In the genomic region with DNA sequence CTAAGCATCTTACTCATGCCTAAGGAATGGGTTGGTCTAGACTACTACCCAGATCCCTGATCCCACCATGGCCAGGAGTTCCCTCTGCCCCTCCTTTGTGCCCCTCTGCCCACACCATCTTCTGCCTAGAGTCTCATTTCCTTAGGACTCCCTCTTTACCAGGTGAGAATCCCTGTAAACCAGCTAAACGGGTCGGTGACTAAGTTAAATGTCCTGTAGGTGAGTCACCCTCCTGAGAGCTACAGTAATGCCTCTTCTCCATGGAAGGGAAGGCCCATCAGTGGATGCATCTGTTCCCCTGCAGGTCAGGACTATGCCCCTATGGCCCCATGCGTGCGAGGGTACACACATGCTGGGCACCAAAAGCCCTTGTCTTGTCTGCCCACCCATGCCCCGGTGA, we compare ENCODE assay signal across 1 cellular context.
A peak's percentile ranks its signal among the peaks of the same experiment; 100 is the strongest.
TF ChIP-seq lines count a peak whose summit lies in the region.

No MANE protein-coding gene starts in this region.

TF ChIP-seq in HCT116, 20 proteins besides CTCF, POLR2A, EP300 and RAD21 (continued from another document):
- no peak for TF ChIP-seq ZNF274 (IDR thresholded peaks at IDR 0.05; ENCODE audit: low read depth, low read length)
- TF ChIP-seq CBX3 (IDR thresholded peaks at IDR 0.05; ENCODE audit: low read depth), result peak; percentile 87
- TF ChIP-seq EGR1 (IDR thresholded peaks at IDR 0.05; ENCODE audit: low read depth), result peak; percentile 21; the same call in 1 of the 2 replicates
- TF ChIP-seq POLR2AphosphoS5 (IDR thresholded peaks at IDR 0.05; ENCODE audit: low read depth, low read length), result no peak; the same call in 1 of the 2 replicates
- TF ChIP-seq ATF3 (IDR thresholded peaks at IDR 0.05), result no peak
- peak; percentile 97 for TF ChIP-seq FOSL1 (IDR thresholded peaks at IDR 0.05; ENCODE audit: low read depth)
- peak; percentile 66; the same call in 1 of the 2 replicates for TF ChIP-seq SRF (IDR thresholded peaks at IDR 0.05; ENCODE audit: low read depth)
- peak; percentile 14 for TF ChIP-seq YY1 (IDR thresholded peaks at IDR 0.05; ENCODE audit: extremely low read depth, insufficient replicate concordance, low read depth, low read length)
- TF ChIP-seq EZH2phosphoT487 (IDR thresholded peaks at IDR 0.05; ENCODE audit: borderline replicate concordance), result no peak
- TF ChIP-seq SP1 (IDR thresholded peaks at IDR 0.05; ENCODE audit: low read depth), result peak; percentile 93
- TF ChIP-seq, protein P1, sequence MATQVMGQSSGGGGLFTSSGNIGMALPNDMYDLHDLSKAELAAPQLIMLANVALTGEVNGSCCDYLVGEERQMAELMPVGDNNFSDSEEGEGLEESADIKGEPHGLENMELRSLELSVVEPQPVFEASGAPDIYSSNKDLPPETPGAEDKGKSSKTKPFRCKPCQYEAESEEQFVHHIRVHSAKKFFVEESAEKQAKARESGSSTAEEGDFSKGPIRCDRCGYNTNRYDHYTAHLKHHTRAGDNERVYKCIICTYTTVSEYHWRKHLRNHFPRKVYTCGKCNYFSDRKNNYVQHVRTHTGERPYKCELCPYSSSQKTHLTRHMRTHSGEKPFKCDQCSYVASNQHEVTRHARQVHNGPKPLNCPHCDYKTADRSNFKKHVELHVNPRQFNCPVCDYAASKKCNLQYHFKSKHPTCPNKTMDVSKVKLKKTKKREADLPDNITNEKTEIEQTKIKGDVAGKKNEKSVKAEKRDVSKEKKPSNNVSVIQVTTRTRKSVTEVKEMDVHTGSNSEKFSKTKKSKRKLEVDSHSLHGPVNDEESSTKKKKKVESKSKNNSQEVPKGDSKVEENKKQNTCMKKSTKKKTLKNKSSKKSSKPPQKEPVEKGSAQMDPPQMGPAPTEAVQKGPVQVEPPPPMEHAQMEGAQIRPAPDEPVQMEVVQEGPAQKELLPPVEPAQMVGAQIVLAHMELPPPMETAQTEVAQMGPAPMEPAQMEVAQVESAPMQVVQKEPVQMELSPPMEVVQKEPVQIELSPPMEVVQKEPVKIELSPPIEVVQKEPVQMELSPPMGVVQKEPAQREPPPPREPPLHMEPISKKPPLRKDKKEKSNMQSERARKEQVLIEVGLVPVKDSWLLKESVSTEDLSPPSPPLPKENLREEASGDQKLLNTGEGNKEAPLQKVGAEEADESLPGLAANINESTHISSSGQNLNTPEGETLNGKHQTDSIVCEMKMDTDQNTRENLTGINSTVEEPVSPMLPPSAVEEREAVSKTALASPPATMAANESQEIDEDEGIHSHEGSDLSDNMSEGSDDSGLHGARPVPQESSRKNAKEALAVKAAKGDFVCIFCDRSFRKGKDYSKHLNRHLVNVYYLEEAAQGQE (IDR thresholded peaks at IDR 0.05; ENCODE audit: low read depth), result no peak
- peak; percentile 98 for TF ChIP-seq JUND (IDR thresholded peaks at IDR 0.05)
- TF ChIP-seq, protein P2, sequence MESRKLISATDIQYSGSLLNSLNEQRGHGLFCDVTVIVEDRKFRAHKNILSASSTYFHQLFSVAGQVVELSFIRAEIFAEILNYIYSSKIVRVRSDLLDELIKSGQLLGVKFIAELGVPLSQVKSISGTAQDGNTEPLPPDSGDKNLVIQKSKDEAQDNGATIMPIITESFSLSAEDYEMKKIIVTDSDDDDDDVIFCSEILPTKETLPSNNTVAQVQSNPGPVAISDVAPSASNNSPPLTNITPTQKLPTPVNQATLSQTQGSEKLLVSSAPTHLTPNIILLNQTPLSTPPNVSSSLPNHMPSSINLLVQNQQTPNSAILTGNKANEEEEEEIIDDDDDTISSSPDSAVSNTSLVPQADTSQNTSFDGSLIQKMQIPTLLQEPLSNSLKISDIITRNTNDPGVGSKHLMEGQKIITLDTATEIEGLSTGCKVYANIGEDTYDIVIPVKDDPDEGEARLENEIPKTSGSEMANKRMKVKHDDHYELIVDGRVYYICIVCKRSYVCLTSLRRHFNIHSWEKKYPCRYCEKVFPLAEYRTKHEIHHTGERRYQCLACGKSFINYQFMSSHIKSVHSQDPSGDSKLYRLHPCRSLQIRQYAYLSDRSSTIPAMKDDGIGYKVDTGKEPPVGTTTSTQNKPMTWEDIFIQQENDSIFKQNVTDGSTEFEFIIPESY (IDR thresholded peaks at IDR 0.05; ENCODE audit: extremely low read depth, insufficient replicate concordance, low read length), result no peak
- TF ChIP-seq ELF1 (IDR thresholded peaks at IDR 0.05; ENCODE audit: borderline replicate concordance, low read depth), result no peak
- TF ChIP-seq TCF7L2 (IDR thresholded peaks at IDR 0.05; ENCODE audit: borderline replicate concordance, extremely low read depth, insufficient read depth, insufficient read length), result no peak
- TF ChIP-seq CEBPB (IDR thresholded peaks at IDR 0.05; ENCODE audit: low read depth), result 0 out of 2 replicates have a peak, but pooled peaks have one; percentile 19
- no peak for TF ChIP-seq EZH2 (IDR thresholded peaks at IDR 0.05)
